In genomic region chr1:217049081-217049480, GRCh38 we compare ENCODE assay signal across 1 cellular context.
TF ChIP-seq lines count a peak whose summit lies in the region.

No MANE protein-coding gene starts in this region.

TF ChIP-seq in HepG2, 621 proteins besides CTCF, POLR2A, EP300 and RAD21 (continued from another document):
- TF ChIP-seq MAFK (conservative IDR thresholded peaks at IDR 0.05 in 1 of 2, IDR thresholded peaks at IDR 0.05 in 1 of 2; ENCODE audit: low read length in 2 of 2) (0 out of 4 replicates have a peak, but pooled peaks have one; percentile 9 to 21), ZNF496 (CRISPR knock-in tag; IDR thresholded peaks at IDR 0.05; ENCODE audit: insufficient replicate concordance) (no peak)
